21 cellular contexts compared by ENCODE assay signal in genomic region chr12:53982616-53983579, GRCh38. TPM values are rescaled to one million over a fixed set of nuclear protein-coding genes. Genes with fewer than 3 reads are reported as not detected.
DNase-seq lines count a peak whose midpoint lies in the region; ATAC-seq and TF ChIP-seq lines count a peak whose summit lies in the region.
"Had no signal": no experiment of that assay in that cellular context is flagged by ENCODE, and none has a peak within 500 bp of the region (broad histone marks: within the 10 kb centered on the region; RNA-seq: fewer than 3 reads in every experiment).

No MANE protein-coding gene starts in this region.

- TF ChIP-seq POLR2A in NB4 (IDR thresholded peaks at IDR 0.05; ENCODE audit: extremely low read depth, insufficient read length) (no peak), gastrocnemius medialis (IDR thresholded peaks at IDR 0.05) (no peak), lower leg skin (IDR thresholded peaks at IDR 0.05) (no peak)

- in situ Hi-C loops in gastrocnemius medialis (cut with MboI; ENCODE audit: low sequenced_read_pairs in 4 of 4): loop anchor here (10.0 to 25.0 kb wide), 4 partner anchors 222 to 1729 kb away; partner anchors contain the start of genes GPR84 (in 2 of the 4), BLOC1S1 (in 1 of the 4), ITGA7 (in 1 of the 4) and RDH5 (in 1 of the 4)

- no peaks in the 10 kb centered on the region for H3K36me3 ChIP-seq in CD4-positive, alpha-beta memory T cell (ENCODE audit: insufficient read depth, low read length)
- H3K36me3 ChIP-seq in gastrocnemius medialis: no peaks in the 10 kb centered on the region
- H3K36me3 ChIP-seq: left lung, spleen, thyroid gland had no signal

- POLR2A ChIA-PET in CD4-positive, alpha-beta memory T cell (lab: Charles Lee; ENCODE audit: partially characterized antibody): no interaction called here

- no peak for ATAC-seq in gastrocnemius medialis
- ATAC-seq in HG03342 (IDR thresholded peaks at IDR 0.05; ENCODE audit: unreplicated experiment): no peak
- ATAC-seq: effector memory CD8-positive, alpha-beta T cell; left lung had no signal

- DNase-seq in CD4-positive, alpha-beta memory T cell: no peak
- DNase-seq in NB4 (ENCODE audit: low read depth) (no peak), fibroblast of villous mesenchyme (ENCODE audit: low read depth) (no peak), gastrocnemius medialis (no peak), UCSD-AML1 (lab: John Stamatoyannopoulos, UW; ENCODE audit: unreplicated experiment) (no peak), lower leg skin (ENCODE audit: low spot score in 2 of 2) (no peak)
- DNase-seq: activated effector memory CD4-positive, alpha-beta T cell treated with anti-CD3 and anti-CD28 coated beads, Interleukin-2, amount 50 U/mL, for 16 hours; anterior cingulate cortex; DMS79; effector memory CD8-positive, alpha-beta T cell; GM23248; left lung; NCI-H1048; NCI-H69; PC-9; SK-N-SH; spleen; thyroid gland had no signal

- peaks cover 92% of the 10 kb centered on the region for H3K27me3 ChIP-seq in CD4-positive, alpha-beta memory T cell (ENCODE audit: insufficient read depth, low read length)
- H3K27me3 ChIP-seq in gastrocnemius medialis: peaks cover 6 to 55% (median 20%) of the 10 kb centered on the region in 3 donors

- peaks cover 0 to 39% (median 8%) of the 10 kb centered on the region in 8 donors for H3K9me3 Mint-ChIP-seq in CD4-positive, alpha-beta memory T cell
- H3K9me3 Mint-ChIP-seq: effector memory CD8-positive, alpha-beta T cell had no signal

- peak overlapping the region in 3 of 8 donors; percentile 8 to 41 (median 25) for H3K4me3 Mint-ChIP-seq in CD4-positive, alpha-beta memory T cell

- CTCF ChIA-PET in CD4-positive, alpha-beta memory T cell (lab: Charles Lee; ENCODE audit: partially characterized antibody): no interaction called here

- H3K4me1 ChIP-seq in CD4-positive, alpha-beta memory T cell (ENCODE audit: insufficient read depth, low read length): peaks cover 24% of the 10 kb centered on the region
- peaks cover 12 to 28% of the 10 kb centered on the region in 2 donors for H3K4me1 ChIP-seq in gastrocnemius medialis

- WGBS in lower leg skin, 2 donors: 7 to 15% methylated on average over 27 of the region's 27 CpGs

- H3K27ac ChIP-seq in CD4-positive, alpha-beta memory T cell (ENCODE audit: low read depth, low read length): no peak overlapping the region
- H3K27ac ChIP-seq in gastrocnemius medialis: peak overlapping the region; percentile 94 to 100 (median 98)
- H3K27ac ChIP-seq: C4-2B, GM23248, left lung, PC-9, spleen, thyroid gland had no signal

- TF ChIP-seq CTCF in NB4 (IDR thresholded peaks at IDR 0.05; ENCODE audit: low read depth, low read length): no peak
- no peak for TF ChIP-seq CTCF in fibroblast of villous mesenchyme (IDR thresholded peaks at IDR 0.05; ENCODE audit: insufficient read depth, low read depth, low read length)
- TF ChIP-seq CTCF in gastrocnemius medialis (IDR thresholded peaks at IDR 0.05 in 4 of 5, conservative IDR thresholded peaks at IDR 0.05 in 1 of 5): no peak
- no peak for TF ChIP-seq CTCF in lower leg skin (IDR thresholded peaks at IDR 0.05)

- no peaks in the 10 kb centered on the region for H3K9me3 ChIP-seq in CD4-positive, alpha-beta memory T cell (ENCODE audit: control insufficient read depth in 1 of 2, low read length in 2 of 2)
- no peaks in the 10 kb centered on the region for H3K9me3 ChIP-seq in gastrocnemius medialis
- H3K9me3 ChIP-seq: left lung, SK-N-SH, thyroid gland had no signal

- intact Hi-C loops in CD4-positive, alpha-beta memory T cell (cut with micrococcal nuclease): no loop called here
- intact Hi-C loops in gastrocnemius medialis (cut with DNase I; ENCODE audit: low total_unique reads) (no loop called here), lower leg skin (cut with DNase I; ENCODE audit: low total_unique reads) (no loop called here)

- no peak overlapping the region for H3K4me3 ChIP-seq in CD4-positive, alpha-beta memory T cell (ENCODE audit: low read length in 2 of 2)
- H3K4me3 ChIP-seq in NB4 (ENCODE audit: low read depth, low read length) (peak overlapping the region; percentile 49), fibroblast of villous mesenchyme (ENCODE audit: low read depth, low read length) (peak overlapping the region; percentile 12), gastrocnemius medialis (peak overlapping the region; percentile 59 to 85 (median 82)), lower leg skin (ENCODE audit: low read depth, poor library complexity, severe bottlenecking) (no peak overlapping the region)
- H3K4me3 ChIP-seq: GM23248, left lung, PC-9, thyroid gland had no signal

- peaks cover 0 to 1% of the 10 kb centered on the region in 2 donors for H3K36me3 Mint-ChIP-seq in CD4-positive, alpha-beta memory T cell

- peaks cover 4 to 46% (median 19%) of the 10 kb centered on the region in 4 donors for H3K4me1 Mint-ChIP-seq in CD4-positive, alpha-beta memory T cell

- peaks cover 74 to 81% of the 10 kb centered on the region in 2 donors for H3K27me3 Mint-ChIP-seq in CD4-positive, alpha-beta memory T cell

- peak overlapping the region in 4 of 7 donors; percentile 69 to 87 (median 82) for H3K27ac Mint-ChIP-seq in CD4-positive, alpha-beta memory T cell

RNA-seq across cellular contexts. Expression of gene HOXC10, which starts 2.0 kb away (rescaled TPM):
- total RNA-seq in CD4-positive, alpha-beta memory T cell: not detected
- not detected for polyA plus RNA-seq in CD4-positive, alpha-beta memory T cell
- 0.43 and 5.2 TPM in 2 replicates for total RNA-seq in fibroblast of villous mesenchyme
- total RNA-seq in gastrocnemius medialis: 10 to 100 TPM; 23.9 to 48.3 (median 40.3) TPM
- total RNA-seq in lower leg skin: 10 to 100 TPM; 14.2 to 35.9 (median 23.4) TPM
- total RNA-seq: cerebellum, GM23248, left lung, spleen, thyroid gland had no signal
- polyA plus RNA-seq: GM23248, spleen had no signal

RNA-seq across cellular contexts. Expression of gene HOTAIR, which starts 8.1 kb away (rescaled TPM):
- total RNA-seq in CD4-positive, alpha-beta memory T cell: not detected
- polyA plus RNA-seq in CD4-positive, alpha-beta memory T cell: not detected
- total RNA-seq in fibroblast of villous mesenchyme: 0.86 and 3.2 TPM in 2 replicates
- total RNA-seq in gastrocnemius medialis: under 1 TPM in 3 of 4 donors, not detected in 1; 0.35 to 0.83 (median 0.56) TPM
- 10 to 100 TPM in 2 of 4 donors, 1 to 10 TPM in 2; 4.9 to 14.9 (median 9.7) TPM for total RNA-seq in lower leg skin
- total RNA-seq: cerebellum, GM23248, left lung, spleen, thyroid gland had no signal
- polyA plus RNA-seq: GM23248, SK-N-SH, spleen had no signal

RNA-seq across cellular contexts. Expression of gene HOXC11, which starts 10.0 kb away (rescaled TPM):
- total RNA-seq in CD4-positive, alpha-beta memory T cell: not detected
- not detected for polyA plus RNA-seq in CD4-positive, alpha-beta memory T cell
- total RNA-seq in fibroblast of villous mesenchyme: 0.86 and 2.9 TPM in 2 replicates
- total RNA-seq in gastrocnemius medialis: 1 to 10 TPM in 1 of 4 donors, under 1 TPM in 3; 0.24 to 1.1 (median 0.44) TPM
- 10 to 100 TPM in 1 of 4 donors, 1 to 10 TPM in 3; 4.9 to 10.7 (median 6.2) TPM for total RNA-seq in lower leg skin
- total RNA-seq: cerebellum, GM23248, left lung, spleen, thyroid gland had no signal
- polyA plus RNA-seq: GM23248, SK-N-SH, spleen had no signal

RNA-seq across cellular contexts. Expression of gene HOXC9, which starts 17.1 kb away (rescaled TPM):
- total RNA-seq in CD4-positive, alpha-beta memory T cell: not detected
- polyA plus RNA-seq in CD4-positive, alpha-beta memory T cell: not detected
- total RNA-seq in fibroblast of villous mesenchyme: 0.86 and 7.4 TPM in 2 replicates
- 10 to 100 TPM; 13.6 to 37.7 (median 26.3) TPM for total RNA-seq in gastrocnemius medialis
- total RNA-seq in lower leg skin: 10 to 100 TPM in 3 of 4 donors, 1 to 10 TPM in 1; 9.6 to 16.8 (median 11.7) TPM
- total RNA-seq: cerebellum, spleen had no signal

RNA-seq across cellular contexts. Expression of gene HOXC8, which starts 25.9 kb away (rescaled TPM):
- total RNA-seq in CD4-positive, alpha-beta memory T cell: not detected
- not detected for polyA plus RNA-seq in CD4-positive, alpha-beta memory T cell
- total RNA-seq in fibroblast of villous mesenchyme: 0.86 and 2.6 TPM in 2 replicates
- 1 to 10 TPM; 3.3 to 4.9 (median 3.8) TPM for total RNA-seq in gastrocnemius medialis
- 1 to 10 TPM; 1.0 to 2.2 (median 1.5) TPM for total RNA-seq in lower leg skin
- total RNA-seq: cerebellum, spleen, thyroid gland had no signal

Comparison
In these comparisons a context has a peak if more than half of its experiments do, and no peak if none do; other contexts are left out.
1. H3K4me3 ChIP-seq: peak in NB4 (single experiment), fibroblast of villous mesenchyme (single experiment) and gastrocnemius medialis (4 of 4); none in CD4-positive, alpha-beta memory T cell (0 of 2) and lower leg skin (single experiment).